8 cellular contexts compared by ENCODE assay signal in the genomic region with DNA sequence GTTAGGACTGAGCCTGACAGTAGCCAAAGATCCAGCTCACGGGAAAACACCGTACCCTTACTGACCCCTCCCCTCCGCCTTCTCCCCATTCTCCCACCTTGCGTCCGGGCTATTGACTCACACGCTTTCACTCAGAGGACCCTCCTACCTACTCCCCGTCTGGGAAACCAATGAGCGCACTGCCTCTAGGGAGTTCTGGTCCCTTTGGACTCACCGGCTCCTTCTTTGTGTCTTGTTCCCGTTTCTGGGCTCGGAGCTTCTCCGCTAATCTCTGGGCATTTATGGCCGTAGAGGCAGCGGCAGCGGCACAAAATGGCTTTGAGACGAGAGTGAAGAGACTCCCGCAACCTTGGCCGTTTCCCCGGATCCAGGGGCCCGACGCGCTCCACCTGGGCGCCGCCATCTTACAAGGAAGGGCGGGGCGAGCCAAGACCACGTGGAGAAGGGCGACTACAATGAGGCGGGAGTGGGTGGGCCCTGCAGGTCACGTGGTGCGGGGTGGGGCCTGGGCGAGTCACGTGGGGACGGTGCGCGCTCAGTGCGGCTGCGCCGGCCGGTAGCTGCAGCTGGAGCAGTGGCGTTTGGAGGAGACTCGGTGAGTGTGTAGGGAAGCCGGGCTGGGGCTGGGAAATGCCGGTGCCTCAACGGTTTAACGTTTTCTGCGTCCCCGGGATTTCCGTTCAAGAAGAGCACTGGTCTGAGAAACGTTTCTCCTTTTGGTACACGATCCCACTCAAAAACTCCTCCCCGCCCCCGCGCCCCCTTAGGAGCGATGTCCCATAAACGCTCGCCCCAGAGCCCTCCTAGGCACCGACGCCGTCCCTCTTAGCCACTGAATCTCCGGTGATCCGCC. TPM values are rescaled to one million over a fixed set of nuclear protein-coding genes. Genes with fewer than 3 reads are reported as not detected.
DNase-seq lines count a peak whose midpoint lies in the region; ATAC-seq and TF ChIP-seq lines count a peak whose summit lies in the region.

TSS of gene FAM118B (plus strand) at position 547 of the 853 bp plus-strand sequence. CDS start 23,220 bp downstream, outside the sequence.
A gene with protein sequence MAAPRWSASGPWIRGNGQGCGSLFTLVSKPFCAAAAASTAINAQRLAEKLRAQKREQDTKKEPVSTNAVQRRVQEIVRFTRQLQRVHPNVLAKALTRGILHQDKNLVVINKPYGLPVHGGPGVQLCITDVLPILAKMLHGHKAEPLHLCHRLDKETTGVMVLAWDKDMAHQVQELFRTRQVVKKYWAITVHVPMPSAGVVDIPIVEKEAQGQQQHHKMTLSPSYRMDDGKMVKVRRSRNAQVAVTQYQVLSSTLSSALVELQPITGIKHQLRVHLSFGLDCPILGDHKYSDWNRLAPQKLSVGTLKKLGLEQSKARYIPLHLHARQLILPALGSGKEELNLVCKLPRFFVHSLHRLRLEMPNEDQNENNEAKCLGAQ (minus strand): TSS at position 415 of the 853 bp plus-strand sequence. CDS start 12 bp downstream, at position 403.

- TF ChIP-seq RAD21 in Ishikawa (IDR thresholded peaks at IDR 0.05; ENCODE audit: low read depth) = no peak

- H3K27ac ChIP-seq in epithelial cell of prostate = peak within 1 kb of the TSS; percentile 44

- TF ChIP-seq EP300 in Ishikawa (IDR thresholded peaks at IDR 0.05; ENCODE audit: borderline replicate concordance) = no peak

- ATAC-seq in GM21619 (IDR thresholded peaks at IDR 0.05; ENCODE audit: unreplicated experiment) = peak; percentile 94

- DNase-seq in DMS153 treated with DMSO at 0.1 percent for 48 hours (lab: John Stamatoyannopoulos, UW; ENCODE audit: unreplicated experiment) (peak; percentile 93), OCI-M2 (lab: John Stamatoyannopoulos, UW; ENCODE audit: unreplicated experiment) (peak; percentile 36), activated T-cell treated with anti-CD3 and anti-CD28 coated beads for 4 hours (peak; percentile 99), epithelial cell of prostate (ENCODE audit: low read depth, low spot score) (peak; percentile 89), mucosa of gallbladder (ENCODE audit: low spot score) (peak; percentile 98)
- DNase-seq in stimulated activated CD8-positive, alpha-beta memory T cell treated with anti-CD3 and anti-CD28 coated beads, Interleukin-4, amount 100 ng/mL, for 24 hours (ENCODE audit: low read depth) = peak; percentile 98

TF ChIP-seq in Ishikawa, 13 proteins besides CTCF, POLR2A, EP300 and RAD21:
- TF ChIP-seq NFIC (IDR thresholded peaks at IDR 0.05) (no peak), MAX (IDR thresholded peaks at IDR 0.05) (peak; percentile 95), TCF12 (IDR thresholded peaks at IDR 0.05; ENCODE audit: low read depth) (peak; percentile 24; the same call in 1 of the 2 replicates), EGR1 (IDR thresholded peaks at IDR 0.05) (peak; percentile 44; the same call in 1 of the 2 replicates), ZBTB7A (IDR thresholded peaks at IDR 0.05; ENCODE audit: low read depth) (no peak), YY1 (IDR thresholded peaks at IDR 0.05; ENCODE audit: low read depth) (peak; percentile 99), CEBPB (IDR thresholded peaks at IDR 0.05) (no peak; the same call in 1 of the 2 replicates), TAF1 (IDR thresholded peaks at IDR 0.05; ENCODE audit: low read depth) (peak; percentile 99)
- TF ChIP-seq, protein P1, sequence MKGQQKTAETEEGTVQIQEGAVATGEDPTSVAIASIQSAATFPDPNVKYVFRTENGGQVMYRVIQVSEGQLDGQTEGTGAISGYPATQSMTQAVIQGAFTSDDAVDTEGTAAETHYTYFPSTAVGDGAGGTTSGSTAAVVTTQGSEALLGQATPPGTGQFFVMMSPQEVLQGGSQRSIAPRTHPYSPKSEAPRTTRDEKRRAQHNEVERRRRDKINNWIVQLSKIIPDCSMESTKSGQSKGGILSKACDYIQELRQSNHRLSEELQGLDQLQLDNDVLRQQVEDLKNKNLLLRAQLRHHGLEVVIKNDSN (IDR thresholded peaks at IDR 0.05) = peak; percentile 100

RNA-seq across cellular contexts. Expression of gene FAM118B, which starts in this region (rescaled TPM):
- 19.3 TPM for total RNA-seq in mucosa of gallbladder

RNA-seq across cellular contexts. Expression of the second gene that starts in this region (rescaled TPM):
- 18.7 TPM for total RNA-seq in mucosa of gallbladder

Comparison
In these comparisons a context has a peak if more than half of its experiments do, and no peak if none do; other contexts are left out.
1. Peak in every context shown above with its lines: DNase-seq, ATAC-seq and H3K27ac ChIP-seq.
2. DNase-seq: peak in every context shown above with its lines; median percentile 99 in activated T-cell treated with anti-CD3 and anti-CD28 coated beads for 4 hours; 98 in mucosa of gallbladder; 98 in stimulated activated CD8-positive, alpha-beta memory T cell treated with anti-CD3 and anti-CD28 coated beads, Interleukin-4, amount 100 ng/mL, for 24 hours; 93 in DMS153 treated with DMSO at 0.1 percent for 48 hours; 89 in epithelial cell of prostate; 36 in OCI-M2.